Comparison of ENCODE assay signal across 20 cellular contexts in genomic region chr12:89686311-89686710, GRCh38.
"Had no signal": no experiment of that assay in that cellular context is flagged by ENCODE, and none has a peak within 500 bp of the region (broad histone marks: within the 10 kb centered on the region; RNA-seq: fewer than 3 reads in every experiment).

No MANE protein-coding gene starts in this region.

- H3K27me3 ChIP-seq: MG63 had no signal

- H3K4me3 ChIP-seq: MG63 had no signal

- ATAC-seq: Panc1 had no signal

- H3K36me3 ChIP-seq: MG63 had no signal

- H3K9ac ChIP-seq: SK-N-SH had no signal

- H3K27ac ChIP-seq: RWPE1 had no signal

- H3K4me2 ChIP-seq: SK-N-SH had no signal

- DNase-seq: Karpas-422, KG1, MG63, NCI-H1092, NCI-H1105 treated with DMSO at 0.1 percent for 48 hours, NCI-H1417 treated with DMSO at 0.1 percent for 48 hours, NCI-H146, NCI-H1694 treated with DMSO at 0.1 percent for 48 hours, NCI-H1930, NCI-H2081, NCI-H2107, NCI-H2227 treated with DMSO at 0.1 percent for 48 hours, NCI-H524, NCI-H526 treated with DMSO at 0.1 percent for 48 hours, NCI-H748 treated with DMSO at 0.1 percent for 48 hours, SHP77, SK-N-SH, SW 1271 had no signal
